Comparison of ENCODE assay signal across 1 cellular context in the genomic region with DNA sequence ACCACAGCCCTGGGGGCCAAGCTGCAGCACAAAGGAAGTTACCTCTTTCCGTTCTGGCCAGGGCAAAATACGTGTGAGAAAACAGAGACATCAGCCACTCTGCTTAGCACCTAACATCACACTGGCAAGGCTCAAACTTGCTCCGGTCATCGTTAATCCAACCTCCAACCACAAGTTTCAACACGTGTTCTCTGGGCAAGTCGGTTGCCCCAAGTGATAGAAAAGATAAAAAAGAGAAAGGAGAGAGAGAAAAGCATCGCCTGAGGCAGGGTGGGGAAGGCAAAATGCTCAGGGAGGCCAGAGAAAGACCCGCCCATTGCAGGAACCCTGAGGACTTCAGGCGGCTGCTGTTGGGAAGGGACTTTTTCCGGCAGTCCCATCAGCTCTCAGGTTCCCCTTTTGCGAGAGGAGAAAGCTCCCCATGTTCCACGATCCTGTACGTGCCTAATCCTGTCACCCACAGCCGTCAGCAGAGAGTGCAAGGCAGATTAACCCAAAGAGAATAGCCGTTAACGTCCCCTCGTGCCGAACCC.
TF ChIP-seq lines count a peak whose summit lies in the region.

No MANE protein-coding gene starts in this region.

TF ChIP-seq in HepG2, 621 proteins besides CTCF, POLR2A, EP300 and RAD21:
- TF ChIP-seq ZBTB38 (CRISPR knock-in tag; IDR thresholded peaks at IDR 0.05) = peak; percentile 32; the same call in 1 of the 2 replicates
- no peak for TF ChIP-seq GABPA (IDR thresholded peaks at IDR 0.05; ENCODE audit: low read depth, low read length)
- TF ChIP-seq GABPA (CRISPR knock-in tag; IDR thresholded peaks at IDR 0.05; ENCODE audit: low read depth) = no peak
